ENCODE assay signal across 9 cellular contexts in the genomic region with DNA sequence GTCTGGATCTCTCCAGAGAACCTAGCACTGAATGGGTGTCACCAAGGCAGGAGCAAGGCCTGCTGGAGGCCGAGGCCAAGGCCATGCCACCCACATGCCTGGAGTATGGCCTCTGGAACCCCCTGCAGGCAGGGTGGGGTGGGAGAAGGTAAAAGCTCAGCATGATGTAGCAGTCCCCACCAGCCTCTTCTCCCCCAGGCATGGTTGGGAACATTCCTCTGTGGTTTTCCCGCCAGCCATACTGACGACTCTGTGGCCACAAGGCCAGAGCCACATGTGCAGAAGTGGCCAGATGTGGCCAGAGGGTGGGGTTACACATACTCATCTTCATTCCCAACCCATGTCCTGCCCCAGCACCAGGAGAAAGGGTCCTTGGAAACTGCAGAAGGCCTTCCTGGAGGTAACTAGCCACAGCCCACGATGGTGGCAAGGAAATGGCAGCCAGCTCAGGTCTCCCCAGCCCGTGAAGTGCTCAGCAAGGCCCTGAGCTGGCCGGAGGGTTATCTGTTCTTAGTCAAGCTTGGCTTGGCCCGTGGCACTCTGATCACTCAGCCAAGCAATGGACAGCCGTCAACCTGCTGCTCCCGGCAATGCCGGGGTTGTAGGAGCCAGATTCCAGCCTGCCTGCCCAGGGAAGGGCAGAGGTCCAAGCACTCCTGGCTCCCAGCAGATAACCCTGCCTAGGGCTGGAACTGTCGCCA. TPM values are rescaled to one million over a fixed set of nuclear protein-coding genes. Genes with fewer than 3 reads are reported as not detected.
DNase-seq lines count a peak whose midpoint lies in the region; ATAC-seq, FAIRE-seq and TF ChIP-seq lines count a peak whose summit lies in the region.
"Had no signal": no experiment of that assay in that cellular context is flagged by ENCODE, and none has a peak within 500 bp of the region (broad histone marks: within the 10 kb centered on the region; RNA-seq: fewer than 3 reads in every experiment).

No MANE protein-coding gene starts in this region.

- H4K20me1 ChIP-seq in endothelial cell of umbilical vein (replicated peaks; ENCODE audit: control insufficient read depth, extremely low read depth, insufficient read depth, low read length): no peaks in the 10 kb centered on the region

- H3K4me1 ChIP-seq in endothelial cell of umbilical vein (ENCODE audit: control insufficient read depth, extremely low read depth, insufficient read depth, low read length): peaks cover 23% of the 10 kb centered on the region

- POLR2A ChIA-PET in endothelial cell of umbilical vein (lab: Charles Lee): no interaction called here
- POLR2A ChIA-PET in T-cell (lab: Charles Lee): no interaction called here

- no peaks in the 10 kb centered on the region for H3K9me3 Mint-ChIP-seq in nephron
- no peaks in the 10 kb centered on the region for H3K9me3 Mint-ChIP-seq in T-cell
- H3K9me3 Mint-ChIP-seq: activated naive CD4-positive, alpha-beta T cell treated with anti-CD3 and anti-CD28 coated beads, Interleukin-2, amount 50 U/mL, for 24 hours had no signal

- TF ChIP-seq POLR2A in NB4 (IDR thresholded peaks at IDR 0.05; ENCODE audit: extremely low read depth, insufficient read length): no peak
- TF ChIP-seq POLR2A in endothelial cell of umbilical vein (IDR thresholded peaks at IDR 0.05; ENCODE audit: low read depth, low read length): no peak
- no peak for TF ChIP-seq POLR2A in H54 (IDR thresholded peaks at IDR 0.05; ENCODE audit: low read depth, low read length)

- CTCF ChIA-PET in endothelial cell of umbilical vein (lab: Charles Lee) (interaction anchor here (0.7 to 3.8 kb wide), 7 partner anchors 10 to 56 kb away, joined by 3 to 30 read pairs (median 4); no protein-coding TSS in a partner anchor), T-cell (lab: Charles Lee) (no interaction called here)

- no peaks in the 10 kb centered on the region for H3K9me3 ChIP-seq in endothelial cell of umbilical vein (replicated peaks; ENCODE audit: control insufficient read depth, insufficient read depth, low read length)

- TF ChIP-seq CTCF in NB4 (IDR thresholded peaks at IDR 0.05; ENCODE audit: low read depth, low read length): no peak
- no peak for TF ChIP-seq CTCF in endothelial cell of umbilical vein (IDR thresholded peaks at IDR 0.05; ENCODE audit: extremely low read depth in 1 of 2, insufficient read depth in 1 of 2, low read depth in 1 of 2, low read length in 2 of 2)
- no peak for TF ChIP-seq CTCF in nephron (IDR thresholded peaks at IDR 0.05; ENCODE audit: unreplicated experiment in 3 of 3)

- H3K9ac ChIP-seq in endothelial cell of umbilical vein (replicated peaks; ENCODE audit: extremely low read depth, insufficient read depth, low read length): peak overlapping the region; percentile 19

- intact Hi-C loops in endothelial cell of umbilical vein (cut with micrococcal nuclease) (no loop called here), posterior cingulate gyrus (cut with DNase I) (no loop called here)

- no TSS peak for BruUV-seq in endothelial cell of umbilical vein (replicated peaks; lab: Mats Ljungman, UMichigan)

- H3K36me3 Mint-ChIP-seq in nephron (ENCODE audit: low read depth): no peaks in the 10 kb centered on the region
- no peaks in the 10 kb centered on the region for H3K36me3 Mint-ChIP-seq in T-cell
- H3K36me3 Mint-ChIP-seq: activated naive CD4-positive, alpha-beta T cell treated with anti-CD3 and anti-CD28 coated beads, Interleukin-2, amount 50 U/mL, for 24 hours had no signal

- H3K4me3 ChIP-seq in NB4 (ENCODE audit: low read depth, low read length): no peak overlapping the region
- H3K4me3 ChIP-seq in endothelial cell of umbilical vein (replicated peaks in 1 of 3; ENCODE audit: insufficient read depth in 1 of 3, low read depth in 1 of 3, low read length in 3 of 3): no peak overlapping the region

- H2AFZ ChIP-seq in endothelial cell of umbilical vein (ENCODE audit: low read depth, low read length): no peak overlapping the region

- H3K27me3 ChIP-seq in endothelial cell of umbilical vein (ENCODE audit: control insufficient read depth in 2 of 2, insufficient read depth in 2 of 2, low read length in 2 of 2): no peaks in the 10 kb centered on the region

- FAIRE-seq in endothelial cell of umbilical vein (lab: Jason Lieb, UNC) (no peak), H54 (lab: Jason Lieb, UNC) (no peak)

- H3K27ac Mint-ChIP-seq in nephron (peak overlapping the region; percentile 54 to 99 (median 63)), T-cell (no peak overlapping the region)
- H3K27ac Mint-ChIP-seq: activated naive CD4-positive, alpha-beta T cell treated with anti-CD3 and anti-CD28 coated beads, Interleukin-2, amount 50 U/mL, for 24 hours had no signal

- H3K4me1 Mint-ChIP-seq in nephron (peaks cover 30% of the 10 kb centered on the region), T-cell (peaks cover 10 to 13% (median 13%) of the 10 kb centered on the region in 3 donors)

- DNase-seq in AG08396 (ENCODE audit: low spot score): peak; percentile 55
- DNase-seq in NB4 (ENCODE audit: low read depth): peak; percentile 43
- DNase-seq in endothelial cell of umbilical vein (ENCODE audit: low read depth, low spot score): no peak
- no peak for DNase-seq in posterior cingulate gyrus
- no peak for DNase-seq in H54 (ENCODE audit: insufficient read length, low spot score)
- no peak for DNase-seq in T-cell

- peak overlapping the region; percentile 83 for H3K27ac ChIP-seq in endothelial cell of umbilical vein (ENCODE audit: insufficient read depth, low read depth, low read length)

- dilution Hi-C loops in endothelial cell of umbilical vein (cut with MboI; ENCODE audit: extremely low pct_ligation_motif_present, low sequenced_read_pairs): no loop called here

- no peak for ATAC-seq in GM21576 (IDR thresholded peaks at IDR 0.05; ENCODE audit: unreplicated experiment)
- no peak for ATAC-seq in T-cell (replicated peaks in 1 of 4)

- no peaks in the 10 kb centered on the region for H3K79me2 ChIP-seq in endothelial cell of umbilical vein (ENCODE audit: control insufficient read depth, insufficient read depth, low read length)

- no peaks in the 10 kb centered on the region for H3K27me3 Mint-ChIP-seq in nephron (ENCODE audit: low read depth)
- H3K27me3 Mint-ChIP-seq in T-cell: no peaks in the 10 kb centered on the region
- H3K27me3 Mint-ChIP-seq: activated naive CD4-positive, alpha-beta T cell treated with anti-CD3 and anti-CD28 coated beads, Interleukin-2, amount 50 U/mL, for 24 hours had no signal

- H3K36me3 ChIP-seq in endothelial cell of umbilical vein (ENCODE audit: control insufficient read depth in 2 of 2, extremely low read depth in 1 of 2, insufficient read depth in 2 of 2, low read length in 2 of 2): peaks cover 0 to 7% of the 10 kb centered on the region in 2 experiments

- H3K4me3 Mint-ChIP-seq in nephron (no peak overlapping the region), T-cell (no peak overlapping the region)
- H3K4me3 Mint-ChIP-seq: activated naive CD4-positive, alpha-beta T cell treated with anti-CD3 and anti-CD28 coated beads, Interleukin-2, amount 50 U/mL, for 24 hours had no signal

- no peak overlapping the region for H3K4me2 ChIP-seq in endothelial cell of umbilical vein (ENCODE audit: insufficient read depth, low read length)

- no peaks in the 10 kb centered on the region for H3K9me1 ChIP-seq in endothelial cell of umbilical vein (replicated peaks; ENCODE audit: control insufficient read depth, extremely low read depth, insufficient read depth, low read length)

RNA-seq across cellular contexts. Expression of a gene that starts 26.2 kb away (rescaled TPM):
- total RNA-seq in endothelial cell of umbilical vein (40.2 and 40.4 TPM in 2 replicates), T-cell (10 to 100 TPM; 68.6 to 81.4 (median 72.8) TPM)
- polyA plus RNA-seq in endothelial cell of umbilical vein: 35.4 and 40.0 TPM in 2 replicates
- 22.2 and 28.4 TPM in 2 replicates for polyA plus RNA-seq in endothelial cell of umbilical vein (2011; cell fraction: cytosol; rRNA removed)
- 31.7 and 40.2 TPM in 2 replicates for polyA plus RNA-seq in endothelial cell of umbilical vein (2011; cell fraction: nucleus; rRNA removed)
- polyA plus RNA-seq in endothelial cell of umbilical vein (2012): 12.7 and 20.4 TPM in 2 replicates
- 39.3 and 54.8 TPM in 2 replicates for polyA minus RNA-seq in endothelial cell of umbilical vein
- 27.1 TPM for polyA minus RNA-seq in endothelial cell of umbilical vein (2011; cell fraction: cytosol; rRNA and poly(A)+ RNA removed)
- 15.8 and 25.9 TPM in 2 replicates for polyA minus RNA-seq in endothelial cell of umbilical vein (2011; cell fraction: nucleus; rRNA and poly(A)+ RNA removed)

RNA-seq across cellular contexts. Expression of a gene that starts 26.7 kb away (rescaled TPM):
- 74.1 and 78.4 TPM in 2 replicates for total RNA-seq in endothelial cell of umbilical vein
- polyA plus RNA-seq in endothelial cell of umbilical vein: 194 and 277 TPM in 2 replicates
- polyA plus RNA-seq in endothelial cell of umbilical vein (2011; cell fraction: cytosol; rRNA removed): 113 and 123 TPM in 2 replicates
- polyA plus RNA-seq in endothelial cell of umbilical vein (2011; cell fraction: nucleus; rRNA removed): 41.9 and 49.3 TPM in 2 replicates
- polyA plus RNA-seq in endothelial cell of umbilical vein (2012): 110 and 116 TPM in 2 replicates
- polyA minus RNA-seq in endothelial cell of umbilical vein: 158 and 188 TPM in 2 replicates
- 79.5 TPM for polyA minus RNA-seq in endothelial cell of umbilical vein (2011; cell fraction: cytosol; rRNA and poly(A)+ RNA removed)
- 31.0 and 31.3 TPM in 2 replicates for polyA minus RNA-seq in endothelial cell of umbilical vein (2011; cell fraction: nucleus; rRNA and poly(A)+ RNA removed)
- 10 to 100 TPM in 4 of 5 donors, 1 to 10 TPM in 1; 9.4 to 19.0 (median 16.2) TPM for total RNA-seq in T-cell

RNA-seq across cellular contexts. Expression of a gene that starts 30.8 kb away (rescaled TPM):
- 68.9 and 73.5 TPM in 2 replicates for total RNA-seq in endothelial cell of umbilical vein
- 34.3 and 36.5 TPM in 2 replicates for polyA plus RNA-seq in endothelial cell of umbilical vein
- polyA plus RNA-seq in endothelial cell of umbilical vein (2011; cell fraction: cytosol; rRNA removed): 40.7 and 40.9 TPM in 2 replicates
- 28.0 and 28.8 TPM in 2 replicates for polyA plus RNA-seq in endothelial cell of umbilical vein (2011; cell fraction: nucleus; rRNA removed)
- 42.4 and 52.8 TPM in 2 replicates for polyA plus RNA-seq in endothelial cell of umbilical vein (2012)
- 48.4 and 50.5 TPM in 2 replicates for polyA minus RNA-seq in endothelial cell of umbilical vein
- 43.3 TPM for polyA minus RNA-seq in endothelial cell of umbilical vein (2011; cell fraction: cytosol; rRNA and poly(A)+ RNA removed)
- 22.7 and 26.0 TPM in 2 replicates for polyA minus RNA-seq in endothelial cell of umbilical vein (2011; cell fraction: nucleus; rRNA and poly(A)+ RNA removed)
- 10 to 100 TPM; 29.4 to 39.0 (median 37.1) TPM for total RNA-seq in T-cell

RNA-seq across cellular contexts. Expression of a gene that starts 44.5 kb away (rescaled TPM):
- total RNA-seq in endothelial cell of umbilical vein (9.0 and 10.1 TPM in 2 replicates), T-cell (1 to 10 TPM in 4 of 5 donors, under 1 TPM in 1; 0.73 to 3.4 (median 1.1) TPM)
- 6.9 and 7.0 TPM in 2 replicates for polyA plus RNA-seq in endothelial cell of umbilical vein
- 5.0 and 5.5 TPM in 2 replicates for polyA plus RNA-seq in endothelial cell of umbilical vein (2011; cell fraction: cytosol; rRNA removed)
- 9.7 and 14.6 TPM in 2 replicates for polyA plus RNA-seq in endothelial cell of umbilical vein (2011; cell fraction: nucleus; rRNA removed)
- polyA plus RNA-seq in endothelial cell of umbilical vein (2012): 2.6 and 5.1 TPM in 2 replicates
- 6.5 and 12.4 TPM in 2 replicates for polyA minus RNA-seq in endothelial cell of umbilical vein
- polyA minus RNA-seq in endothelial cell of umbilical vein (2011; cell fraction: cytosol; rRNA and poly(A)+ RNA removed): 12.6 TPM
- 4.3 and 5.4 TPM in 2 replicates for polyA minus RNA-seq in endothelial cell of umbilical vein (2011; cell fraction: nucleus; rRNA and poly(A)+ RNA removed)

Comparison
In these comparisons a context has a peak if more than half of its experiments do, and no peak if none do; other contexts are left out.
1. DNase-seq: peak in AG08396 (single experiment) and NB4 (single experiment); none in endothelial cell of umbilical vein (single experiment), posterior cingulate gyrus (0 of 10), H54 (single experiment) and T-cell (0 of 34).
2. H3K27ac Mint-ChIP-seq: peak in nephron (3 of 3); none in T-cell (0 of 2).